Comparison of ENCODE assay signal across 22 cellular contexts in genomic region chr3:48180021-48180420, GRCh38. TPM values are rescaled to one million over a fixed set of nuclear protein-coding genes. Genes with fewer than 3 reads are reported as not detected.
DNase-seq lines count a peak whose midpoint lies in the region; ATAC-seq, FAIRE-seq and TF ChIP-seq lines count a peak whose summit lies in the region.
"Had no signal": no experiment of that assay in that cellular context is flagged by ENCODE, and none has a peak within 500 bp of the region (broad histone marks: within the 10 kb centered on the region; RNA-seq: fewer than 3 reads in every experiment).

No MANE protein-coding gene starts in this region.

- no peaks in the 10 kb centered on the region for H3K9me3 ChIP-seq in endodermal cell (ENCODE audit: control insufficient read depth, low read length)
- H3K9me3 ChIP-seq: BE2C had no signal

- H3K27me3 Mint-ChIP-seq in endodermal cell (ENCODE audit: insufficient read depth) = no peaks in the 10 kb centered on the region
- no peaks in the 10 kb centered on the region for H3K27me3 Mint-ChIP-seq in nephron progenitor cell (ENCODE audit: low read depth, poor library complexity)
- H3K27me3 Mint-ChIP-seq: CD4-positive, CD25-positive, alpha-beta regulatory T cell; IgD-negative memory B cell had no signal

- DNase-seq in DMS79 treated with DMSO at 0.1 percent for 48 hours (lab: John Stamatoyannopoulos, UW) (peak; percentile 22), endodermal cell (no peak), nephron progenitor cell (no peak), NCI-H2227 treated with DMSO at 0.1 percent for 48 hours (lab: John Stamatoyannopoulos, UW) (no peak), HPDE6-E6E7 (ENCODE audit: extremely low spot score) (no peak), GM19240 (ENCODE audit: insufficient read length, low spot score) (no peak), left ventricle myocardium superior (no peak)
- DNase-seq: ACHN; BE2C; C1 segment of cervical spinal cord; CD4-positive, CD25-positive, alpha-beta regulatory T cell; CD8-positive, alpha-beta memory T cell; COR-L47; DMS 273 treated with DMSO at 0.1 percent for 48 hours; DMS53; H9 had no signal

- no peak for ATAC-seq in left ventricle myocardium superior
- ATAC-seq: HepG2 had no signal

- no peak overlapping the region for H3K4me3 ChIP-seq in endodermal cell (ENCODE audit: low read length)
- H3K4me3 ChIP-seq: GM12878 had no signal

- intact Hi-C loops in left ventricle myocardium superior (cut with micrococcal nuclease) = no loop called here

- H3K9me3 Mint-ChIP-seq in endodermal cell = no peaks in the 10 kb centered on the region
- H3K9me3 Mint-ChIP-seq in nephron progenitor cell = no peaks in the 10 kb centered on the region
- H3K9me3 Mint-ChIP-seq: CD4-positive, CD25-positive, alpha-beta regulatory T cell; CD8-positive, alpha-beta memory T cell; H9; IgD-negative memory B cell had no signal

- TF ChIP-seq CTCF in endodermal cell (conservative IDR thresholded peaks at IDR 0.05) (no peak), nephron progenitor cell (IDR thresholded peaks at IDR 0.05) (no peak)

- H3K27ac Mint-ChIP-seq in endodermal cell (peak overlapping the region; percentile 74), nephron progenitor cell (peak overlapping the region; percentile 16)
- H3K27ac Mint-ChIP-seq: CD8-positive, alpha-beta memory T cell; IgD-negative memory B cell had no signal

- H3K27ac ChIP-seq in endodermal cell (ENCODE audit: low read depth, low read length) = no peak overlapping the region

- peaks cover 89% of the 10 kb centered on the region for H3K36me3 Mint-ChIP-seq in endodermal cell (ENCODE audit: low read depth)
- peaks cover 83% of the 10 kb centered on the region for H3K36me3 Mint-ChIP-seq in nephron progenitor cell (ENCODE audit: low read depth)
- H3K36me3 Mint-ChIP-seq: CD8-positive, alpha-beta memory T cell had no signal

- peaks cover 94% of the 10 kb centered on the region for H3K36me3 ChIP-seq in endodermal cell (ENCODE audit: control insufficient read depth, insufficient read depth, low read length)

- WGBS in endodermal cell (ENCODE audit: insufficient coverage in 1 of 2, insufficient read length in 1 of 2), 2 experiments = 93 to 100% methylated on average over 2 to 4 of the region's 5 CpGs

- peak; percentile 58 for FAIRE-seq in G401.6 (lab: Jason Lieb, UNC)
- FAIRE-seq: A204.1, GM12878, H1, HepG2 had no signal

- H3K27me3 ChIP-seq in endodermal cell (ENCODE audit: control insufficient read depth, insufficient read depth, low read length, poor library complexity, severe bottlenecking) = no peaks in the 10 kb centered on the region
- H3K27me3 ChIP-seq: BE2C had no signal

- H3K4me1 Mint-ChIP-seq in endodermal cell (peaks cover 44% of the 10 kb centered on the region), nephron progenitor cell (peaks cover 29% of the 10 kb centered on the region)
- H3K4me1 Mint-ChIP-seq: CD8-positive, alpha-beta memory T cell; IgD-negative memory B cell had no signal

- H3K4me1 ChIP-seq in endodermal cell (ENCODE audit: control insufficient read depth, insufficient read depth, low read length) = peaks cover 29% of the 10 kb centered on the region
- H3K4me1 ChIP-seq: BE2C had no signal

- H3K4me3 Mint-ChIP-seq in endodermal cell (no peak overlapping the region), nephron progenitor cell (no peak overlapping the region)
- H3K4me3 Mint-ChIP-seq: CD4-positive, CD25-positive, alpha-beta regulatory T cell; CD8-positive, alpha-beta memory T cell; H9; IgD-negative memory B cell had no signal

- no peak overlapping the region for H3K9ac ChIP-seq in endodermal cell (ENCODE audit: extremely low read depth, low read length, poor library complexity, severe bottlenecking)

RNA-seq across cellular contexts. Expression of gene CDC25A, which starts 8.2 kb away (rescaled TPM):
- 10 to 100 TPM; 40.4 to 50.9 TPM for total RNA-seq in endodermal cell
- 35.0 TPM for polyA plus RNA-seq in endodermal cell (2013, experiment 1 of 2)
- 31.3 TPM for polyA plus RNA-seq in endodermal cell (2013, experiment 2 of 2)
- 0.77 TPM for total RNA-seq in left ventricle myocardium superior
- polyA plus RNA-seq: CD8-positive, alpha-beta memory T cell; IgD-negative memory B cell had no signal

RNA-seq across cellular contexts. Expression of gene CAMP, which starts 43.3 kb away (rescaled TPM):
- total RNA-seq in endodermal cell = not detected
- polyA plus RNA-seq in endodermal cell (2013, experiment 1 of 2) = not detected
- not detected for polyA plus RNA-seq in endodermal cell (2013, experiment 2 of 2)
- total RNA-seq in left ventricle myocardium superior = not detected
- total RNA-seq: CD4-positive, CD25-positive, alpha-beta regulatory T cell; CD8-positive, alpha-beta memory T cell; H1; H9; HepG2 had no signal
- polyA plus RNA-seq: CD4-positive, CD25-positive, alpha-beta regulatory T cell; CD8-positive, alpha-beta memory T cell; H1; HepG2 had no signal

Comparison
In these comparisons a context has a peak if more than half of its experiments do, and no peak if none do; other contexts are left out.
1. RNA of gene CDC25A, which starts 8.2 kb away (total RNA-seq): 40.4 to 50.9 TPM in endodermal cell; 0.77 TPM in left ventricle myocardium superior (single experiment); every median in the first group is over 10 times any median in the second.